12 cellular contexts compared by ENCODE assay signal in genomic region chr14:92457018-92457565, GRCh38. TPM values are rescaled to one million over a fixed set of nuclear protein-coding genes. Genes with fewer than 3 reads are reported as not detected.
A peak's percentile ranks its signal among the peaks of the same experiment; 100 is the strongest.
DNase-seq lines count a peak whose midpoint lies in the region; ATAC-seq, FAIRE-seq and TF ChIP-seq lines count a peak whose summit lies in the region.
"Had no signal": no experiment of that assay in that cellular context is flagged by ENCODE, and none has a peak within 500 bp of the region (broad histone marks: within the 10 kb centered on the region; RNA-seq: fewer than 3 reads in every experiment).

No MANE protein-coding gene starts in this region.

- no peaks in the 10 kb centered on the region for H3K27me3 Mint-ChIP-seq in natural killer cell treated with Interleukin-12 subunit alpha and Interleukin-12 subunit beta and Interleukin-15 and Interleukin-18, amount 100 ng/mL, for 72 hours
- H3K27me3 Mint-ChIP-seq in natural killer cell (ENCODE audit: low read depth in 2 of 2): no peaks in the 10 kb centered on the region
- H3K27me3 Mint-ChIP-seq in glutamatergic neuron (ENCODE audit: unreplicated experiment): peaks cover 3% of the 10 kb centered on the region

- TF ChIP-seq CTCF in natural killer cell (IDR thresholded peaks at IDR 0.05) (no peak), VCaP (conservative IDR thresholded peaks at IDR 0.05) (peak; percentile 44), glutamatergic neuron (IDR thresholded peaks at IDR 0.05; ENCODE audit: partially characterized antibody, unreplicated experiment) (peak; percentile 34)

- intact Hi-C loops in natural killer cell (cut with micrococcal nuclease): no loop called here

- H3K9me3 Mint-ChIP-seq in natural killer cell treated with Interleukin-12 subunit alpha and Interleukin-12 subunit beta and Interleukin-15 and Interleukin-18, amount 100 ng/mL, for 72 hours: no peaks in the 10 kb centered on the region
- H3K9me3 Mint-ChIP-seq in natural killer cell: no peaks in the 10 kb centered on the region
- H3K9me3 Mint-ChIP-seq in glutamatergic neuron (ENCODE audit: unreplicated experiment): no peaks in the 10 kb centered on the region
- H3K9me3 Mint-ChIP-seq: H9 had no signal

- peak overlapping the region; percentile 35 to 38 for H3K27ac Mint-ChIP-seq in natural killer cell treated with Interleukin-12 subunit alpha and Interleukin-12 subunit beta and Interleukin-15 and Interleukin-18, amount 100 ng/mL, for 72 hours
- H3K27ac Mint-ChIP-seq in natural killer cell (no peak overlapping the region), glutamatergic neuron (ENCODE audit: unreplicated experiment) (no peak overlapping the region)
- H3K27ac Mint-ChIP-seq: H9 had no signal

- no peaks in the 10 kb centered on the region for H3K36me3 Mint-ChIP-seq in natural killer cell treated with Interleukin-12 subunit alpha and Interleukin-12 subunit beta and Interleukin-15 and Interleukin-18, amount 100 ng/mL, for 72 hours
- H3K36me3 Mint-ChIP-seq in natural killer cell (no peaks in the 10 kb centered on the region), glutamatergic neuron (ENCODE audit: unreplicated experiment) (no peaks in the 10 kb centered on the region)

- no peak for DNase-seq in natural killer cell treated with Interleukin-12 subunit alpha and Interleukin-12 subunit beta and Interleukin-15 and Interleukin-18, amount 100 ng/mL, for 72 hours (ENCODE audit: low spot score)
- DNase-seq in natural killer cell (no peak), glutamatergic neuron (no peak), urothelium cell line (ENCODE audit: low spot score) (no peak), GOT3 (lab: John Stamatoyannopoulos, UW) (no peak), HuH-7.5 (ENCODE audit: low spot score) (no peak)
- DNase-seq in activated CD4-positive, CD25-positive, alpha-beta regulatory T cell (lab: John Stamatoyannopoulos, UW): no peak
- DNase-seq: NCI-H1436 treated with DMSO at 0.1 percent for 48 hours, NCI-H2081 treated with DMSO at 0.1 percent for 48 hours had no signal

- H3K27ac ChIP-seq in VCaP: no peak overlapping the region

- ATAC-seq in natural killer cell treated with Interleukin-12 subunit alpha and Interleukin-12 subunit beta and Interleukin-15 and Interleukin-18, amount 100 ng/mL, for 72 hours: no peak
- ATAC-seq in natural killer cell: no peak

- H3K4me3 Mint-ChIP-seq in natural killer cell treated with Interleukin-12 subunit alpha and Interleukin-12 subunit beta and Interleukin-15 and Interleukin-18, amount 100 ng/mL, for 72 hours: no peak overlapping the region
- H3K4me3 Mint-ChIP-seq in natural killer cell (no peak overlapping the region), glutamatergic neuron (ENCODE audit: unreplicated experiment) (no peak overlapping the region)
- H3K4me3 Mint-ChIP-seq: H9 had no signal

- no peak for FAIRE-seq in urothelium cell line (lab: Jason Lieb, UNC)

- H3K4me1 Mint-ChIP-seq in natural killer cell treated with Interleukin-12 subunit alpha and Interleukin-12 subunit beta and Interleukin-15 and Interleukin-18, amount 100 ng/mL, for 72 hours (ENCODE audit: low read depth in 2 of 2): peaks cover 25 to 37% of the 10 kb centered on the region in 2 donors
- H3K4me1 Mint-ChIP-seq in natural killer cell: peaks cover 10 to 31% of the 10 kb centered on the region in 2 donors
- H3K4me1 Mint-ChIP-seq in glutamatergic neuron (ENCODE audit: low read depth, unreplicated experiment): peaks cover 3% of the 10 kb centered on the region

RNA-seq across cellular contexts. Expression of gene RIN3, which starts 56.5 kb away (rescaled TPM):
- total RNA-seq in natural killer cell treated with Interleukin-12 subunit alpha and Interleukin-12 subunit beta and Interleukin-15 and Interleukin-18, amount 100 ng/mL, for 72 hours: 100 to 1,000 TPM; 151 to 202 TPM
- total RNA-seq in natural killer cell: 100 to 1,000 TPM; 248 to 289 (median 282) TPM
- 0.76 TPM for total RNA-seq in glutamatergic neuron (ENCODE audit: unreplicated experiment)
- total RNA-seq: HT-29 had no signal

Comparison
In these comparisons a context has a peak if more than half of its experiments do, and no peak if none do; other contexts are left out.
1. H3K27ac Mint-ChIP-seq: peak in natural killer cell treated with Interleukin-12 subunit alpha and Interleukin-12 subunit beta and Interleukin-15 and Interleukin-18, amount 100 ng/mL, for 72 hours (2 of 2); none in natural killer cell (0 of 2) and glutamatergic neuron (single experiment).
2. RNA of gene RIN3, which starts 56.5 kb away (total RNA-seq): 248 to 289 TPM in natural killer cell and 151 to 202 TPM in natural killer cell treated with Interleukin-12 subunit alpha and Interleukin-12 subunit beta and Interleukin-15 and Interleukin-18, amount 100 ng/mL, for 72 hours; 0.76 TPM in glutamatergic neuron (single experiment); every median in the first group is over 10 times any median in the second.